11 cellular contexts compared by ENCODE assay signal in the genomic region with DNA sequence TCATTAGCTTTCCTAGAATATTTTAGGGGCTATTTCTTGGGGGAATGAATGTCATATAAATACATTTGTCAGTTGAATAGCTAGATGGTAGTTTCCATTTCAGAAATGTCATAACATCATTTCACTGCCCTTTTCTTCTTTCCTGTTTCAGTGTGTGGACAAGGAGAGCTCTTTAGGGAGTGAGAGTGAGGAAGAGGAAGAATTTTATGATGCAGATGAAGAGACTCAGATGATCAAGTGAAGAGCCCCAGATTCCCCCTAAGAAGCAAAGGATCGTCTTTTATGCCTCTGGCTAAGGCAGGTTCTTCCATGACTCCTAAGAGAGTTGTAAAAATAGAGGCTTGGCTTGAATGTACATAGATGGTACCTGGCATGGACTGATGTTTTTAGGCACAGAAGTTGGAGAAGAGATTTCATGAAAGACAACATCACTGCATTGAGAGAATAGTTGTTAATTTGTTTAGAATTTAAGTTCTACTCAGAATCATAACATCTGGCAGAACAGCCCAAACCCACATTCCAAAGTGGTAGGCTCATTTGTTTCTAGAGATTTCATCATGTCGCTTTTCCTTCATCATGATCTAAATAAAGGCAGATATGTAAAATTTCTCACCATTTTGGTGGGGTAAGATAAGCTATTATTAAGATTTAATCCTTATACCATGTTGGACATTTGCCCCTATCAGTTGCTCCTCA. TPM values are rescaled to one million over a fixed set of nuclear protein-coding genes. Genes with fewer than 3 reads are reported as not detected.
DNase-seq lines count a peak whose midpoint lies in the region; ATAC-seq, FAIRE-seq and TF ChIP-seq lines count a peak whose summit lies in the region.
"Had no signal": no experiment of that assay in that cellular context is flagged by ENCODE, and none has a peak within 500 bp of the region (broad histone marks: within the 10 kb centered on the region; RNA-seq: fewer than 3 reads in every experiment).

No MANE protein-coding gene starts in this region.

- H3K4me1 ChIP-seq in GM23248 (ENCODE audit: insufficient read depth) (peaks cover 33% of the 10 kb centered on the region), astrocyte (ENCODE audit: insufficient read depth, low read length) (peaks cover 3% of the 10 kb centered on the region), heart right ventricle (no peaks in the 10 kb centered on the region), suprapubic skin (peaks cover 2% of the 10 kb centered on the region)

- 14 to 25% methylated on average over 2 of the region's 2 CpGs for WGBS in GM23248 (ENCODE audit: low coverage in 1 of 2, low lambda C conversion rate in 2 of 2, missing lambda C conversion rate in 2 of 2), 2 experiments
- 61 to 73% methylated on average over 2 of the region's 2 CpGs for WGBS in heart right ventricle, 2 donors
- 49% methylated on average over 2 of the region's 2 CpGs for WGBS in suprapubic skin

- peak; percentile 83 for DNase-seq in GM23248
- peak; percentile 29 for DNase-seq in astrocyte (ENCODE audit: low read depth)
- no peak for DNase-seq in heart right ventricle
- DNase-seq in suprapubic skin (ENCODE audit: low spot score in 2 of 2): no peak
- DNase-seq in COLO668 (lab: John Stamatoyannopoulos, UW; ENCODE audit: unreplicated experiment): no peak
- DNase-seq in NCI-H2227 treated with DMSO at 0.1 percent for 48 hours (lab: John Stamatoyannopoulos, UW): no peak
- DNase-seq: cortex of kidney had no signal

- peaks cover 9% of the 10 kb centered on the region for H3K36me3 Mint-ChIP-seq in astrocyte (ENCODE audit: low read depth, unreplicated experiment)

- H3K9me3 ChIP-seq in GM23248 (ENCODE audit: low read depth) (no peaks in the 10 kb centered on the region), astrocyte (ENCODE audit: insufficient read depth, low read depth, low read length) (no peaks in the 10 kb centered on the region), heart right ventricle (no peaks in the 10 kb centered on the region), suprapubic skin (no peaks in the 10 kb centered on the region)

- H3K79me2 ChIP-seq in GM23248 (ENCODE audit: insufficient read depth): no peaks in the 10 kb centered on the region
- H3K79me2 ChIP-seq in astrocyte (ENCODE audit: insufficient read depth, low read length): no peaks in the 10 kb centered on the region

- no peak overlapping the region for H3K4me3 Mint-ChIP-seq in astrocyte (ENCODE audit: unreplicated experiment)
- H3K4me3 Mint-ChIP-seq: activated T-helper 17 cell treated with anti-CD3 and anti-CD28 coated beads, Interleukin-2, amount 50 U/mL, for 72 hours; IgD-negative memory B cell had no signal

- H3F3A ChIP-seq in GM23248 (ENCODE audit: insufficient read depth): peaks cover 41% of the 10 kb centered on the region

- H3K27me3 ChIP-seq in GM23248 (replicated peaks; ENCODE audit: insufficient read depth) (no peaks in the 10 kb centered on the region), astrocyte (ENCODE audit: insufficient read depth, low read length) (no peaks in the 10 kb centered on the region), heart right ventricle (no peaks in the 10 kb centered on the region), suprapubic skin (no peaks in the 10 kb centered on the region)

- H3K9me3 Mint-ChIP-seq in astrocyte (ENCODE audit: unreplicated experiment): no peaks in the 10 kb centered on the region
- H3K9me3 Mint-ChIP-seq: activated T-helper 17 cell treated with anti-CD3 and anti-CD28 coated beads, Interleukin-2, amount 50 U/mL, for 72 hours; IgD-negative memory B cell had no signal

- H4K20me1 ChIP-seq in GM23248 (ENCODE audit: insufficient read depth) (no peaks in the 10 kb centered on the region), astrocyte (ENCODE audit: insufficient read depth, low read length) (no peaks in the 10 kb centered on the region)

- peak overlapping the region; percentile 99 for H3K27ac Mint-ChIP-seq in astrocyte (ENCODE audit: unreplicated experiment)
- H3K27ac Mint-ChIP-seq: activated T-helper 17 cell treated with anti-CD3 and anti-CD28 coated beads, Interleukin-2, amount 50 U/mL, for 72 hours; IgD-negative memory B cell had no signal

- peak overlapping the region; percentile 67 for H3K4me2 ChIP-seq in GM23248 (ENCODE audit: unreplicated experiment)
- H3K4me2 ChIP-seq in astrocyte (ENCODE audit: low read length): peak overlapping the region; percentile 42

- H3K36me3 ChIP-seq in GM23248 (ENCODE audit: low read depth) (peaks cover 35% of the 10 kb centered on the region), astrocyte (ENCODE audit: insufficient read depth, low read length) (no peaks in the 10 kb centered on the region), heart right ventricle (peaks cover 0 to 85% (median 11%) of the 10 kb centered on the region in 9 donors), suprapubic skin (peaks cover 30% of the 10 kb centered on the region)

- intact Hi-C loops in heart right ventricle (cut with DNase I): loop anchor here in 1 of 10 donors (10.0 kb wide), 1 partner anchor 1682 kb away; no protein-coding TSS in a partner anchor

- no peak for TF ChIP-seq CTCF in astrocyte (IDR thresholded peaks at IDR 0.05; ENCODE audit: insufficient read depth, low read depth, low read length)
- TF ChIP-seq CTCF in heart right ventricle (IDR thresholded peaks at IDR 0.05): no peak
- no peak for TF ChIP-seq CTCF in suprapubic skin (IDR thresholded peaks at IDR 0.05)

- no peak for TF ChIP-seq POLR2A in suprapubic skin (IDR thresholded peaks at IDR 0.05)

- no peaks in the 10 kb centered on the region for H3K9me2 ChIP-seq in GM23248 (ENCODE audit: insufficient read depth)

- peak overlapping the region; percentile 81 for H3K9ac ChIP-seq in GM23248
- H3K9ac ChIP-seq in astrocyte (ENCODE audit: low read length): no peak overlapping the region

- peak overlapping the region; percentile 39; the same call in 1 of the 2 replicates for H2AFZ ChIP-seq in GM23248
- no peak overlapping the region for H2AFZ ChIP-seq in astrocyte (ENCODE audit: low read depth, low read length)

- peak; percentile 13 for FAIRE-seq in astrocyte (lab: Jason Lieb, UNC)

- peak overlapping the region; percentile 99 for H3K27ac ChIP-seq in GM23248
- peak overlapping the region; percentile 37 for H3K27ac ChIP-seq in astrocyte (ENCODE audit: low read depth, low read length)
- peak overlapping the region in 7 of 10 donors; percentile 10 to 71 (median 39) for H3K27ac ChIP-seq in heart right ventricle
- peak overlapping the region; percentile 85 for H3K27ac ChIP-seq in suprapubic skin

- H3K27me3 Mint-ChIP-seq in astrocyte (ENCODE audit: low read depth, unreplicated experiment): no peaks in the 10 kb centered on the region
- H3K27me3 Mint-ChIP-seq: activated T-helper 17 cell treated with anti-CD3 and anti-CD28 coated beads, Interleukin-2, amount 50 U/mL, for 72 hours; IgD-negative memory B cell had no signal

- H3K4me1 Mint-ChIP-seq in astrocyte (ENCODE audit: low read depth, unreplicated experiment): peaks cover 16% of the 10 kb centered on the region
- H3K4me1 Mint-ChIP-seq: activated T-helper 17 cell treated with anti-CD3 and anti-CD28 coated beads, Interleukin-2, amount 50 U/mL, for 72 hours; IgD-negative memory B cell had no signal

- peak overlapping the region; percentile 19 for H3K4me3 ChIP-seq in GM23248
- H3K4me3 ChIP-seq in astrocyte (ENCODE audit: insufficient read depth, low read depth, low read length): no peak overlapping the region
- no peak overlapping the region for H3K4me3 ChIP-seq in heart right ventricle
- H3K4me3 ChIP-seq in suprapubic skin: no peak overlapping the region

- TF ChIP-seq EP300 in suprapubic skin (IDR thresholded peaks at IDR 0.05): no peak

- ATAC-seq in heart right ventricle (peak in 5 of 8 donors; percentile 55 to 64 (median 60)), HG02759 (IDR thresholded peaks at IDR 0.05; ENCODE audit: unreplicated experiment) (no peak), HG03039 (IDR thresholded peaks at IDR 0.05; ENCODE audit: unreplicated experiment) (no peak)
- ATAC-seq: activated T-helper 17 cell treated with anti-CD3 and anti-CD28 coated beads, Interleukin-2, amount 50 U/mL, for 72 hours had no signal

- in situ Hi-C loops in GM23248 (cut with MboI): no loop called here

RNA-seq across cellular contexts. Expression of gene MAB21L3, which starts 44.2 kb away (rescaled TPM):
- total RNA-seq in GM23248 (2014; rRNA removed; shearing (Covaris generic)): 2.7 TPM in 1 of 2 replicates, not detected in the other
- polyA plus RNA-seq in GM23248 (2016; fragmentation: Nextera tagmentation; extraction: Ambion mirVana): 0.08 TPM in 1 of 2 replicates, not detected in the other
- 0.34 and 0.38 TPM in 2 replicates for total RNA-seq in astrocyte
- under 1 TPM in 1 of 10 donors, not detected in 9; 0.07 TPM for total RNA-seq in heart right ventricle
- polyA plus RNA-seq in heart right ventricle: not detected
- total RNA-seq in suprapubic skin: 10 to 100 TPM in 3 of 4 donors, 1 to 10 TPM in 1; 9.7 to 26.6 (median 20.7) TPM
- total RNA-seq: activated T-helper 17 cell treated with anti-CD3 and anti-CD28 coated beads, Interleukin-2, amount 50 U/mL, for 72 hours had no signal
- polyA plus RNA-seq: IgD-negative memory B cell had no signal

Comparison
In these comparisons a context has a peak if more than half of its experiments do, and no peak if none do; other contexts are left out.
1. DNase-seq: peak in GM23248 (single experiment) and astrocyte (single experiment); none in heart right ventricle (0 of 2), suprapubic skin (0 of 2), COLO668 (single experiment) and NCI-H2227 treated with DMSO at 0.1 percent for 48 hours (single experiment).
2. H3K27ac ChIP-seq: peak in every context shown above with its lines; median percentile 99 in GM23248; 85 in suprapubic skin; 39 in heart right ventricle; 37 in astrocyte.
3. ATAC-seq: peak in heart right ventricle (5 of 8); none in HG02759 (single experiment) and HG03039 (single experiment).